In genomic region chr11:15795378-15795777, GRCh38 we compare ENCODE assay signal across 22 cellular contexts.
"Had no signal": no experiment of that assay in that cellular context is flagged by ENCODE, and none has a peak within 500 bp of the region (broad histone marks: within the 10 kb centered on the region; RNA-seq: fewer than 3 reads in every experiment).

No MANE protein-coding gene starts in this region.

- DNase-seq: activated CD4-positive, alpha-beta T cell treated with anti-CD3 and anti-CD28 coated beads, Interleukin-2, amount 10 ng/mL, durations not matched to agents 7 days and 5 days; activated CD4-positive, CD25-positive, alpha-beta regulatory T cell treated with anti-CD3 and anti-CD28 coated beads, Interleukin-2, amount 50 U/mL, for 72 hours; activated CD8-positive, alpha-beta memory T cell treated with anti-CD3 and anti-CD28 coated beads, Interleukin-2, amount 50 U/mL, for 4 hours; activated CD8-positive, alpha-beta T cell treated with anti-CD3 and anti-CD28 coated beads for 36 hours; activated effector memory CD4-positive, alpha-beta T cell treated with Interleukin-2 at 50 U/mL for 16 hours; activated naive CD4-positive, alpha-beta T cell treated with anti-CD3 and anti-CD28 coated beads for 36 hours; activated T-cell treated with anti-CD3 and anti-CD28 coated beads, Interleukin-2, amount 50 U/mL, for 72 hours; amygdala; MM.1S; NCI-H1105 treated with DMSO at 0.1 percent for 48 hours; NCI-H146; NCI-H187 treated with DMSO at 0.1 percent for 48 hours; NCI-H2081 treated with DMSO at 0.1 percent for 48 hours; NCI-H510A; NCI-H526 treated with DMSO at 0.1 percent for 48 hours; NCI-H82; SIG-M5; T-helper 17 cell; T-helper 9 cell had no signal

- H3K4me1 Mint-ChIP-seq: activated CD4-positive, alpha-beta T cell treated with anti-CD3 and anti-CD28 coated beads, Interleukin-2, amount 10 ng/mL, durations not matched to agents 7 days and 5 days; WTC11 had no signal

- H3K4me3 Mint-ChIP-seq: activated CD4-positive, alpha-beta T cell treated with anti-CD3 and anti-CD28 coated beads, Interleukin-2, amount 10 ng/mL, durations not matched to agents 7 days and 5 days; activated CD8-positive, alpha-beta T cell treated with anti-CD3 and anti-CD28 coated beads for 36 hours; activated naive CD4-positive, alpha-beta T cell treated with anti-CD3 and anti-CD28 coated beads for 36 hours; activated naive CD8-positive, alpha-beta T cell; brain; T-helper 17 cell; WTC11 had no signal

- ATAC-seq: activated CD8-positive, alpha-beta T cell treated with anti-CD3 and anti-CD28 coated beads for 36 hours; T-helper 17 cell; WTC11 had no signal

- H3K36me3 Mint-ChIP-seq: brain had no signal

- H3K27me3 Mint-ChIP-seq: activated naive CD8-positive, alpha-beta T cell; brain; T-helper 17 cell had no signal

- H3K9me3 Mint-ChIP-seq: activated naive CD4-positive, alpha-beta T cell treated with anti-CD3 and anti-CD28 coated beads for 36 hours had no signal

- H3K27ac Mint-ChIP-seq: activated CD4-positive, alpha-beta T cell treated with anti-CD3 and anti-CD28 coated beads, Interleukin-2, amount 10 ng/mL, durations not matched to agents 7 days and 5 days; activated CD8-positive, alpha-beta T cell treated with anti-CD3 and anti-CD28 coated beads for 36 hours; activated naive CD4-positive, alpha-beta T cell treated with anti-CD3 and anti-CD28 coated beads for 36 hours; activated naive CD8-positive, alpha-beta T cell; activated T-cell treated with anti-CD3 and anti-CD28 coated beads, Interleukin-2, amount 50 U/mL, for 72 hours; brain; T-helper 17 cell; WTC11 had no signal
